In the genomic region with DNA sequence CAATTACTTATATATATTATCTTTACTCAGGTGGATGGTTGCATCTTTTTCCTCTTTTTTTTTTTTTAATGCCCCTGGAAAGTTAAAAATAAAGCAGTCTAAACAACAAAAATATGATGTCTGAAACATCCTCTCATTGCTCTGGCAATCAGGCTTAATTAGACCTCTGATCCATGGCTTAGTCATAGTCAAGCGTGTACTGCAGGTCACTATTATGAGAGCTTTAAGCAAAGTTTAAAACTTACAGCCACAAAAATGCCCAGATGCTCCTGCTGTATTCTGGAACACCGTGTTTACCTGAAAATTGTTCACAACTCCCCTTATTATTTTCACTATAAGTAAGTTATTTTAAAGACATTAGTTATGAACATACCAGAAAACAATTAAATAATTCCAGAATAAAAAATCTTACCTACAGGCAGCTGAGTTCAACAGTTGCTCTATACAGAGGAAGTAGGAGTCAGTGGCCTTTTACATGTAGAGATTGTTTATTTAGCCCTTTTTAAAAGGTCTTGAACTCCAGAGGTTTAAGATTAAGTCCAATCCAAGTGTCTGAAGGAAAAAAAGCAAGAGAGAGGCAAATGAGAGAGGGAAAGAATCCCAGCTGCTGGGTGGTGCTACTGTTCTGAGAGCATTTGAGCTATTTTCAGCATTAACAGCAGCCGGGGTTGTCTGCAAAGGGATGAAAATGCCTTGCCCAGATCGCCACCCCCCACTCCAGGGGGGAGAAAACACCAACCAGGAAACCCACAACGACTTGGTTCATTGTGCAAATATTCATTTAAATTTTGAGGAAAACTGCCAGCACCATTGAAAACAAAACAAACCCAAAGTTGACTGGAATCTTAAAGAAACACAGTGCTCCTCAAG, we compare ENCODE assay signal across 11 cellular contexts. TPM values are rescaled to one million over a fixed set of nuclear protein-coding genes. Genes with fewer than 3 reads are reported as not detected.
DNase-seq lines count a peak whose midpoint lies in the region; ATAC-seq and TF ChIP-seq lines count a peak whose summit lies in the region.
"Had no signal": no experiment of that assay in that cellular context is flagged by ENCODE, and none has a peak within 500 bp of the region (broad histone marks: within the 10 kb centered on the region; RNA-seq: fewer than 3 reads in every experiment).

No MANE protein-coding gene starts in this region.

- H3K4me1 Mint-ChIP-seq in neural crest cell, result peaks cover 52% of the 10 kb centered on the region
- H3K4me1 Mint-ChIP-seq in activated T-helper 17 cell treated with anti-CD3 and anti-CD28 coated beads, Interleukin-2, amount 50 U/mL, for 72 hours, result no peaks in the 10 kb centered on the region

- H3K4me3 Mint-ChIP-seq in neural crest cell, result peak overlapping the region; percentile 6
- no peak overlapping the region for H3K4me3 Mint-ChIP-seq in activated T-helper 17 cell treated with anti-CD3 and anti-CD28 coated beads, Interleukin-2, amount 50 U/mL, for 72 hours

- H3K36me3 Mint-ChIP-seq in neural crest cell (ENCODE audit: low read depth), result peaks cover 3% of the 10 kb centered on the region
- no peaks in the 10 kb centered on the region for H3K36me3 Mint-ChIP-seq in activated T-helper 17 cell treated with anti-CD3 and anti-CD28 coated beads, Interleukin-2, amount 50 U/mL, for 72 hours (ENCODE audit: low read depth)

- DNase-seq in AG09309 (ENCODE audit: low read depth) (peak; percentile 78), foreskin fibroblast (peak; percentile 73 to 81), neural crest cell (ENCODE audit: low read depth, low spot score) (no peak), omental fat pad (ENCODE audit: low spot score) (no peak)
- no peak for DNase-seq in stimulated activated CD4-positive, alpha-beta T cell treated with anti-CD3 and anti-CD28 coated beads, Interleukin-2, amount 100 ng/mL, for 48 hours
- DNase-seq: activated CD4-positive, alpha-beta T cell treated with anti-CD3 and anti-CD28 coated beads for 48 hours; MV-4-11; stimulated activated naive CD8-positive, alpha-beta T cell treated with anti-CD3 and anti-CD28 coated beads, Interleukin-15, Interleukin-2, amounts not matched to agents 100 U/mL and 50 U/mL, for 24 hours had no signal

- H3K4me3 ChIP-seq in AG09309 (ENCODE audit: control insufficient read depth, low read depth, low read length) (peak overlapping the region; percentile 25), foreskin fibroblast (ENCODE audit: low read depth in 1 of 2, low read length in 2 of 2) (no peak overlapping the region)

- H3K27me3 Mint-ChIP-seq in neural crest cell (ENCODE audit: low read depth), result no peaks in the 10 kb centered on the region
- H3K27me3 Mint-ChIP-seq in activated T-helper 17 cell treated with anti-CD3 and anti-CD28 coated beads, Interleukin-2, amount 50 U/mL, for 72 hours, result peaks cover 7% of the 10 kb centered on the region

- ATAC-seq in SK-N-SH treated with all-trans-retinoic acid at 6 μM for 48 hours, result peak; percentile 87
- ATAC-seq in activated T-helper 17 cell treated with anti-CD3 and anti-CD28 coated beads, Interleukin-2, amount 50 U/mL, for 72 hours (replicated peaks), result no peak
- ATAC-seq in omental fat pad (ENCODE audit: low FRiP score), result no peak
- ATAC-seq in HG02981 (IDR thresholded peaks at IDR 0.05; ENCODE audit: unreplicated experiment), result no peak
- ATAC-seq: stimulated activated naive CD8-positive, alpha-beta T cell treated with anti-CD3 and anti-CD28 coated beads, Interleukin-15, Interleukin-2, amounts not matched to agents 100 U/mL and 50 U/mL, for 24 hours had no signal

- H3K9me3 Mint-ChIP-seq in neural crest cell, result no peaks in the 10 kb centered on the region
- peaks cover 4% of the 10 kb centered on the region for H3K9me3 Mint-ChIP-seq in activated T-helper 17 cell treated with anti-CD3 and anti-CD28 coated beads, Interleukin-2, amount 50 U/mL, for 72 hours

- no peak overlapping the region for H3K27ac Mint-ChIP-seq in neural crest cell (ENCODE audit: unreplicated experiment)
- H3K27ac Mint-ChIP-seq in activated T-helper 17 cell treated with anti-CD3 and anti-CD28 coated beads, Interleukin-2, amount 50 U/mL, for 72 hours, result no peak overlapping the region

- TF ChIP-seq CTCF in AG09309 (IDR thresholded peaks at IDR 0.05; ENCODE audit: control insufficient read depth, insufficient read depth, low read depth, low read length, missing control alignments), result peak; percentile 4
- TF ChIP-seq CTCF in foreskin fibroblast (IDR thresholded peaks at IDR 0.05; ENCODE audit: low read depth, low read length), result no peak
- TF ChIP-seq CTCF in neural crest cell (conservative IDR thresholded peaks at IDR 0.05), result no peak
- no peak for TF ChIP-seq CTCF in omental fat pad (IDR thresholded peaks at IDR 0.05)

TF ChIP-seq in SK-N-SH treated with all-trans-retinoic acid at 6 μM for 48 hours, 23 proteins besides CTCF, POLR2A, EP300 and RAD21:
- TF ChIP-seq CSDC2 (CRISPR knock-in tag; IDR thresholded peaks at IDR 0.05) (no peak), TCF4 (CRISPR knock-in tag; IDR thresholded peaks at IDR 0.05; ENCODE audit: borderline replicate concordance) (no peak), GLIS3 (CRISPR knock-in tag; IDR thresholded peaks at IDR 0.05) (no peak), ZFP3 (CRISPR knock-in tag; IDR thresholded peaks at IDR 0.05) (no peak), SNAI2 (CRISPR knock-in tag; IDR thresholded peaks at IDR 0.05) (no peak), ZNF565 (CRISPR knock-in tag; conservative IDR thresholded peaks at IDR 0.05; ENCODE audit: low read depth) (no peak), PPARA (CRISPR knock-in tag; IDR thresholded peaks at IDR 0.05; ENCODE audit: borderline replicate concordance) (no peak), ARNTL (CRISPR knock-in tag; IDR thresholded peaks at IDR 0.05; ENCODE audit: borderline replicate concordance, low read depth) (no peak)
- TF ChIP-seq, protein P1, sequence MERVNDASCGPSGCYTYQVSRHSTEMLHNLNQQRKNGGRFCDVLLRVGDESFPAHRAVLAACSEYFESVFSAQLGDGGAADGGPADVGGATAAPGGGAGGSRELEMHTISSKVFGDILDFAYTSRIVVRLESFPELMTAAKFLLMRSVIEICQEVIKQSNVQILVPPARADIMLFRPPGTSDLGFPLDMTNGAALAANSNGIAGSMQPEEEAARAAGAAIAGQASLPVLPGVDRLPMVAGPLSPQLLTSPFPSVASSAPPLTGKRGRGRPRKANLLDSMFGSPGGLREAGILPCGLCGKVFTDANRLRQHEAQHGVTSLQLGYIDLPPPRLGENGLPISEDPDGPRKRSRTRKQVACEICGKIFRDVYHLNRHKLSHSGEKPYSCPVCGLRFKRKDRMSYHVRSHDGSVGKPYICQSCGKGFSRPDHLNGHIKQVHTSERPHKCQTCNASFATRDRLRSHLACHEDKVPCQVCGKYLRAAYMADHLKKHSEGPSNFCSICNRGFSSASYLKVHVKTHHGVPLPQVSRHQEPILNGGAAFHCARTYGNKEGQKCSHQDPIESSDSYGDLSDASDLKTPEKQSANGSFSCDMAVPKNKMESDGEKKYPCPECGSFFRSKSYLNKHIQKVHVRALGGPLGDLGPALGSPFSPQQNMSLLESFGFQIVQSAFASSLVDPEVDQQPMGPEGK (CRISPR knock-in tag; IDR thresholded peaks at IDR 0.05; ENCODE audit: borderline replicate concordance), result no peak
- TF ChIP-seq, protein P2, sequence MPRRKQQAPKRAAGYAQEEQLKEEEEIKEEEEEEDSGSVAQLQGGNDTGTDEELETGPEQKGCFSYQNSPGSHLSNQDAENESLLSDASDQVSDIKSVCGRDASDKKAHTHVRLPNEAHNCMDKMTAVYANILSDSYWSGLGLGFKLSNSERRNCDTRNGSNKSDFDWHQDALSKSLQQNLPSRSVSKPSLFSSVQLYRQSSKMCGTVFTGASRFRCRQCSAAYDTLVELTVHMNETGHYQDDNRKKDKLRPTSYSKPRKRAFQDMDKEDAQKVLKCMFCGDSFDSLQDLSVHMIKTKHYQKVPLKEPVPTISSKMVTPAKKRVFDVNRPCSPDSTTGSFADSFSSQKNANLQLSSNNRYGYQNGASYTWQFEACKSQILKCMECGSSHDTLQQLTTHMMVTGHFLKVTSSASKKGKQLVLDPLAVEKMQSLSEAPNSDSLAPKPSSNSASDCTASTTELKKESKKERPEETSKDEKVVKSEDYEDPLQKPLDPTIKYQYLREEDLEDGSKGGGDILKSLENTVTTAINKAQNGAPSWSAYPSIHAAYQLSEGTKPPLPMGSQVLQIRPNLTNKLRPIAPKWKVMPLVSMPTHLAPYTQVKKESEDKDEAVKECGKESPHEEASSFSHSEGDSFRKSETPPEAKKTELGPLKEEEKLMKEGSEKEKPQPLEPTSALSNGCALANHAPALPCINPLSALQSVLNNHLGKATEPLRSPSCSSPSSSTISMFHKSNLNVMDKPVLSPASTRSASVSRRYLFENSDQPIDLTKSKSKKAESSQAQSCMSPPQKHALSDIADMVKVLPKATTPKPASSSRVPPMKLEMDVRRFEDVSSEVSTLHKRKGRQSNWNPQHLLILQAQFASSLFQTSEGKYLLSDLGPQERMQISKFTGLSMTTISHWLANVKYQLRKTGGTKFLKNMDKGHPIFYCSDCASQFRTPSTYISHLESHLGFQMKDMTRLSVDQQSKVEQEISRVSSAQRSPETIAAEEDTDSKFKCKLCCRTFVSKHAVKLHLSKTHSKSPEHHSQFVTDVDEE (CRISPR knock-in tag; IDR thresholded peaks at IDR 0.05), result no peak
- TF ChIP-seq, protein P3, sequence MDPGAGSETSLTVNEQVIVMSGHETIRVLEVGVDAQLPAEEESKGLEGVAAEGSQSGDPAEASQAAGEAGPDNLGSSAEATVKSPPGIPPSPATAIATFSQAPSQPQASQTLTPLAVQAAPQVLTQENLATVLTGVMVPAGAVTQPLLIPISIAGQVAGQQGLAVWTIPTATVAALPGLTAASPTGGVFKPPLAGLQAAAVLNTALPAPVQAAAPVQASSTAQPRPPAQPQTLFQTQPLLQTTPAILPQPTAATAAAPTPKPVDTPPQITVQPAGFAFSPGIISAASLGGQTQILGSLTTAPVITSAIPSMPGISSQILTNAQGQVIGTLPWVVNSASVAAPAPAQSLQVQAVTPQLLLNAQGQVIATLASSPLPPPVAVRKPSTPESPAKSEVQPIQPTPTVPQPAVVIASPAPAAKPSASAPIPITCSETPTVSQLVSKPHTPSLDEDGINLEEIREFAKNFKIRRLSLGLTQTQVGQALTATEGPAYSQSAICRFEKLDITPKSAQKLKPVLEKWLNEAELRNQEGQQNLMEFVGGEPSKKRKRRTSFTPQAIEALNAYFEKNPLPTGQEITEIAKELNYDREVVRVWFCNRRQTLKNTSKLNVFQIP (CRISPR knock-in tag; IDR thresholded peaks at IDR 0.05; ENCODE audit: borderline replicate concordance, low read depth), result no peak

RNA-seq across cellular contexts. Expression of a gene that starts 36.9 kb away (rescaled TPM):
- total RNA-seq in neural crest cell (34.5 and 42.3 TPM in 2 replicates), omental fat pad (100 to 1,000 TPM in 1 of 4 donors, 10 to 100 TPM in 3; 21.5 to 103 (median 64.8) TPM)
- not detected for total RNA-seq in activated T-helper 17 cell treated with anti-CD3 and anti-CD28 coated beads, Interleukin-2, amount 50 U/mL, for 72 hours

Comparison
In these comparisons a context has a peak if more than half of its experiments do, and no peak if none do; other contexts are left out.
1. DNase-seq: peak in AG09309 (single experiment) and foreskin fibroblast (2 of 2); none in neural crest cell (single experiment), omental fat pad (single experiment) and stimulated activated CD4-positive, alpha-beta T cell treated with anti-CD3 and anti-CD28 coated beads, Interleukin-2, amount 100 ng/mL, for 48 hours (0 of 2).
2. RNA of a gene that starts 36.9 kb away (total RNA-seq): 21.5 to 103 TPM in omental fat pad and 34.5 to 42.3 TPM in neural crest cell; not detected in activated T-helper 17 cell treated with anti-CD3 and anti-CD28 coated beads, Interleukin-2, amount 50 U/mL, for 72 hours; every median in the first group is over 10 times any median in the second.